Comparison of ENCODE assay signal across 25 cellular contexts in genomic region chr3:61222428-61222827, GRCh38.
"Had no signal": no experiment of that assay in that cellular context is flagged by ENCODE, and none has a peak within 500 bp of the region (broad histone marks: within the 10 kb centered on the region; RNA-seq: fewer than 3 reads in every experiment).

No MANE protein-coding gene starts in this region.

- H3K9me3 ChIP-seq: lower lobe of right lung, pancreas, psoas muscle, right atrium auricular region, right lobe of liver, testis, thyroid gland, transverse colon, upper lobe of left lung had no signal

- H3K36me3 Mint-ChIP-seq: immature natural killer cell had no signal

- DNase-seq: immature natural killer cell; kidney; left colon; left lung; lower lobe of right lung; mammary epithelial cell; mesenchymal stem cell; naive thymus-derived CD8-positive, alpha-beta T cell; pancreas; psoas muscle; stimulated activated CD4-positive, alpha-beta T cell treated with anti-CD3 and anti-CD28 coated beads, Interleukin-1b, Interleukin-23, amount 100 ng/mL, for 48 hours; stimulated activated CD4-positive, alpha-beta T cell treated with anti-CD3 and anti-CD28 coated beads, Interleukin-2, amount 100 ng/mL, for 48 hours; stimulated activated CD4-positive, alpha-beta T cell treated with anti-CD3 and anti-CD28 coated beads, Interleukin-4, amount 100 ng/mL, for 4 hours; stimulated activated CD8-positive, alpha-beta memory T cell treated with anti-CD3 and anti-CD28 coated beads, Interleukin-4, amount 100 ng/mL, for 48 hours; stimulated activated naive CD4-positive, alpha-beta T cell treated with Interleukin-2 at 50 U/mL for 16 hours; stimulated activated naive CD8-positive, alpha-beta T cell treated with anti-CD3 and anti-CD28 coated beads, Interleukin-15, amount 100 ng/mL, for 72 hours; testis; thyroid gland; transverse colon had no signal

- H3K36me3 ChIP-seq: left lung, lower lobe of right lung, pancreas, right atrium auricular region, right lobe of liver, thyroid gland, transverse colon, upper lobe of left lung had no signal

- H3K4me3 Mint-ChIP-seq: immature natural killer cell; naive thymus-derived CD8-positive, alpha-beta T cell; nephron; stimulated activated memory B cell treated with anti-CD40 and anti-IgM and Interleukin-4, amounts not matched to agents 10 μg/mL and 1 μg/mL and 100 μg/mL, for 72 hours; stimulated activated naive CD8-positive, alpha-beta T cell treated with anti-CD3 and anti-CD28 coated beads, Interleukin-15, amount 100 ng/mL, for 72 hours had no signal

- H3K27ac ChIP-seq: left lung, lower lobe of right lung, pancreas, psoas muscle, right atrium auricular region, testis, thyroid gland, transverse colon, upper lobe of left lung had no signal

- H3K4me2 ChIP-seq: smooth muscle cell had no signal

- H3K27me3 ChIP-seq: left lung, pancreas, right atrium auricular region, right lobe of liver, testis, thyroid gland, transverse colon, upper lobe of left lung had no signal

- H3K4me1 Mint-ChIP-seq: immature natural killer cell; naive thymus-derived CD8-positive, alpha-beta T cell; nephron; stimulated activated memory B cell treated with anti-CD40 and anti-IgM and Interleukin-4, amounts not matched to agents 10 μg/mL and 1 μg/mL and 100 μg/mL, for 72 hours; stimulated activated naive CD8-positive, alpha-beta T cell treated with anti-CD3 and anti-CD28 coated beads, Interleukin-15, amount 100 ng/mL, for 72 hours had no signal

- H3K27ac Mint-ChIP-seq: immature natural killer cell; nephron; stimulated activated memory B cell treated with anti-CD40 and anti-IgM and Interleukin-4, amounts not matched to agents 10 μg/mL and 1 μg/mL and 100 μg/mL, for 72 hours; stimulated activated naive CD8-positive, alpha-beta T cell treated with anti-CD3 and anti-CD28 coated beads, Interleukin-15, amount 100 ng/mL, for 72 hours had no signal

- H3K4me3 ChIP-seq: left lung, lower lobe of right lung, pancreas, psoas muscle, right atrium auricular region, right lobe of liver, smooth muscle cell, testis, thyroid gland, transverse colon, upper lobe of left lung had no signal

- H3K4me1 ChIP-seq: left lung, lower lobe of right lung, psoas muscle, right atrium auricular region, testis, thyroid gland, upper lobe of left lung had no signal

- H3K9me3 Mint-ChIP-seq: immature natural killer cell; stimulated activated memory B cell treated with anti-CD40 and anti-IgM and Interleukin-4, amounts not matched to agents 10 μg/mL and 1 μg/mL and 100 μg/mL, for 72 hours had no signal

- H3K27me3 Mint-ChIP-seq: stimulated activated memory B cell treated with anti-CD40 and anti-IgM and Interleukin-4, amounts not matched to agents 10 μg/mL and 1 μg/mL and 100 μg/mL, for 72 hours; stimulated activated naive CD8-positive, alpha-beta T cell treated with anti-CD3 and anti-CD28 coated beads, Interleukin-15, amount 100 ng/mL, for 72 hours had no signal
